In the genomic region with DNA sequence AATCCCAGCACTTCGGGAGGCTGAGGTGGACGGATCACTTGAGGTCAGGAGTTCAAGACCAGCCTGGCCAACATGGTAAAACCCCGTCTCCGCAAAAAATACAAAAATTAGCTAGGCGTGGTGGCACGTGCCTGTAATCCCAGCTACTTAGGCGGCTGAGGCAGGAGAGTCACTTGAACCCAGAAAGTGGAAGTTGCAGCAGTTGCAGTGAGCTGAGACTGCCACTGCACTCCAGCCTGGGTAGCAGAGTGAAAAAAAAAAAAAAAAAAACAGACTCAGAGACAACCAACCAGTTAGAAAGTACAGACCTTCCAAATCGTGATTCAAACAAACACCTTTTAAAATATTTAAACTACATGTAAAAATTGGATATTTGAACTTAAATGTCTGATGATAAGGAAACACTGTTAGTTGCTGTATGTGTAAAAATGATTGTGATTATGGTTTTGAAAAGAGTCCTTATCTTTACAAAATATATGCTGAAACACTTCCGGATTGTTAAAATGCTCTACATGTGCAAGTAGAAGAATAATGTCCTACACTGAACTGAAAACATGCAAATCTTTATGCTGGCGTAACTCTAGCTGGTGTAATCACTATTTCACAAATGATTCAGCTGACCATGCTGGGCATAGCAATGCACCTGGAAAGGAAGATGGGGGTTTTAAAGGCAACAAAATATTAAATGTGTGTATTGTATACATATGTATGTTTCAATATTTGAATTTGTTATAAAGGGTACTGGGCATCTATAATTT, we compare ENCODE assay signal across 8 cellular contexts. TPM values are rescaled to one million over a fixed set of nuclear protein-coding genes. Genes with fewer than 3 reads are reported as not detected.
DNase-seq lines count a peak whose midpoint lies in the region; ATAC-seq and TF ChIP-seq lines count a peak whose summit lies in the region.
"Had no signal": no experiment of that assay in that cellular context is flagged by ENCODE, and none has a peak within 500 bp of the region (broad histone marks: within the 10 kb centered on the region; RNA-seq: fewer than 3 reads in every experiment).

No MANE protein-coding gene starts in this region.

- H4K8ac ChIP-seq in IMR-90 (ENCODE audit: low read depth in 2 of 2, low read length in 2 of 2) = no peak overlapping the region

- H2AK5ac ChIP-seq in IMR-90 (ENCODE audit: low read depth, low read length) = no peak overlapping the region

- no peaks in the 10 kb centered on the region for H3K36me3 ChIP-seq in IMR-90 (ENCODE audit: control insufficient read depth, insufficient read depth, low read length)
- no peaks in the 10 kb centered on the region for H3K36me3 ChIP-seq in naive thymus-derived CD4-positive, alpha-beta T cell (ENCODE audit: control insufficient read depth in 2 of 3, insufficient read depth in 3 of 3, low read length in 3 of 3)
- H3K36me3 ChIP-seq in psoas muscle (ENCODE audit: insufficient read depth in 1 of 2, low read depth in 1 of 2) = no peaks in the 10 kb centered on the region

- dilution Hi-C loops in IMR-90 (cut with HindIII; ENCODE audit: low sequenced_read_pairs, unreplicated experiment) = no loop called here

- H2BK15ac ChIP-seq in IMR-90 (ENCODE audit: low read depth, low read length) = no peak overlapping the region

- no peak overlapping the region for H3K14ac ChIP-seq in IMR-90 (replicated peaks; ENCODE audit: low read depth, low read length)

- no peak overlapping the region for H3K56ac ChIP-seq in IMR-90 (ENCODE audit: extremely low read depth, insufficient read depth, low read length)

- no peak for TF ChIP-seq RAD21 in IMR-90 (IDR thresholded peaks at IDR 0.05; ENCODE audit: low read length)

- peak overlapping the region; percentile 9 to 92 (median 68) for H3K27ac Mint-ChIP-seq in naive thymus-derived CD4-positive, alpha-beta T cell
- no peak overlapping the region for H3K27ac Mint-ChIP-seq in glutamatergic neuron (ENCODE audit: unreplicated experiment)

- DNase-seq in IMR-90 (peak; percentile 8), psoas muscle (no peak), glutamatergic neuron (no peak), NCI-H2029 treated with DMSO at 0.1 percent for 48 hours (lab: John Stamatoyannopoulos, UW) (no peak)
- DNase-seq in naive thymus-derived CD4-positive, alpha-beta T cell = no peak
- DNase-seq: NCI-H1694 had no signal

- H3K4ac ChIP-seq in IMR-90 (ENCODE audit: low read depth, low read length) = no peak overlapping the region

- H2BK20ac ChIP-seq in IMR-90 (ENCODE audit: low read depth, low read length) = no peak overlapping the region

- in situ Hi-C loops in IMR-90 (cut with MboI; ENCODE audit: low sequenced_read_pairs) = no loop called here

- no peak overlapping the region for H3K27ac ChIP-seq in IMR-90 (ENCODE audit: insufficient read depth, low read length)
- no peak overlapping the region for H3K27ac ChIP-seq in naive thymus-derived CD4-positive, alpha-beta T cell (ENCODE audit: low read depth, low read length)
- H3K27ac ChIP-seq in psoas muscle = no peak overlapping the region

- peaks cover 0 to 4% (median 3%) of the 10 kb centered on the region in 5 donors for H3K36me3 Mint-ChIP-seq in naive thymus-derived CD4-positive, alpha-beta T cell
- no peaks in the 10 kb centered on the region for H3K36me3 Mint-ChIP-seq in glutamatergic neuron (ENCODE audit: unreplicated experiment)

- H3K23ac ChIP-seq in IMR-90 (ENCODE audit: low read depth, low read length) = no peak overlapping the region

- H2AK9ac ChIP-seq in IMR-90 (replicated peaks; ENCODE audit: low read depth, low read length, poor library complexity) = no peak overlapping the region

- H2BK120ac ChIP-seq in IMR-90 (ENCODE audit: low read depth, low read length) = no peak overlapping the region

- H3K79me1 ChIP-seq in IMR-90 (ENCODE audit: low read depth in 1 of 2, low read length in 2 of 2) = peaks cover 0 to 4% of the 10 kb centered on the region in 2 experiments; a peak in 3 of 4 replicates

- peak overlapping the region in 9 of 10 donors; percentile 29 to 70 (median 62) for H3K4me3 Mint-ChIP-seq in naive thymus-derived CD4-positive, alpha-beta T cell
- no peak overlapping the region for H3K4me3 Mint-ChIP-seq in glutamatergic neuron (ENCODE audit: unreplicated experiment)

- no peak for TF ChIP-seq POLR2A in IMR-90 (IDR thresholded peaks at IDR 0.05; ENCODE audit: low read depth, low read length)

- CTCF ChIA-PET in IMR-90 (lab: Yijun Ruan, JAX) = interaction anchor here (0.6 kb wide), 1 partner anchor 137 kb away, joined by 3 read pairs; no protein-coding TSS in a partner anchor
- CTCF ChIA-PET in naive thymus-derived CD4-positive, alpha-beta T cell (lab: Charles Lee) = no interaction called here

- H3K9ac ChIP-seq in IMR-90 (ENCODE audit: low read depth, low read length) = no peak overlapping the region

- H2BK5ac ChIP-seq in IMR-90 (ENCODE audit: low read depth, low read length, poor library complexity, severe bottlenecking) = no peak overlapping the region

- no CpG with 5 or more reads among the region's 10 CpGs for WGBS in IMR-90 (ENCODE audit: extremely low coverage in 2 of 2, insufficient read length in 1 of 2), 2 experiments
- WGBS in psoas muscle, 3 donors = 77 to 86% (median 82%) methylated on average over 10 of the region's 10 CpGs

- H4K5ac ChIP-seq in IMR-90 (ENCODE audit: low read depth, low read length) = no peak overlapping the region

- no peaks in the 10 kb centered on the region for H3K9me1 ChIP-seq in IMR-90 (ENCODE audit: insufficient read depth, low read length)

- H3K4me1 Mint-ChIP-seq in naive thymus-derived CD4-positive, alpha-beta T cell = peaks cover 7 to 60% (median 43%) of the 10 kb centered on the region in 7 donors
- H3K4me1 Mint-ChIP-seq in glutamatergic neuron (ENCODE audit: low read depth, unreplicated experiment) = peaks cover 11% of the 10 kb centered on the region

- POLR2A ChIA-PET in IMR-90 (lab: Charles Lee; ENCODE audit: unreplicated experiment) = no interaction called here
- POLR2A ChIA-PET in naive thymus-derived CD4-positive, alpha-beta T cell (lab: Charles Lee) = interaction anchor here (0.6 to 1.9 kb wide), 4 partner anchors 9 to 1430 kb away, joined by 3 to 7 read pairs (median 4); no protein-coding TSS in a partner anchor

- peaks cover 0 to 1% (median 0%) of the 10 kb centered on the region in 11 donors for H3K9me3 Mint-ChIP-seq in naive thymus-derived CD4-positive, alpha-beta T cell
- H3K9me3 Mint-ChIP-seq in glutamatergic neuron (ENCODE audit: unreplicated experiment) = peaks cover 2% of the 10 kb centered on the region

- ATAC-seq in GM19023 (IDR thresholded peaks at IDR 0.05; ENCODE audit: unreplicated experiment) = peak; percentile 71
- peak; percentile 72 for ATAC-seq in HG02623 (IDR thresholded peaks at IDR 0.05; ENCODE audit: unreplicated experiment)
- ATAC-seq in IMR-90 (ENCODE audit: low read depth) = no peak
- ATAC-seq in naive thymus-derived CD4-positive, alpha-beta T cell = peak; percentile 59
- no peak for ATAC-seq in psoas muscle

- TF ChIP-seq CTCF in IMR-90 (conservative IDR thresholded peaks at IDR 0.05; ENCODE audit: low read depth, low read length) = no peak
- TF ChIP-seq CTCF in psoas muscle (IDR thresholded peaks at IDR 0.05) = no peak
- no peak for TF ChIP-seq CTCF in glutamatergic neuron (IDR thresholded peaks at IDR 0.05; ENCODE audit: partially characterized antibody, unreplicated experiment)

- H3K9me3 ChIP-seq in IMR-90 (ENCODE audit: control insufficient read depth, insufficient read depth, low read length) = peaks cover 8% of the 10 kb centered on the region
- H3K9me3 ChIP-seq in naive thymus-derived CD4-positive, alpha-beta T cell (ENCODE audit: control insufficient read depth in 2 of 3, low read length in 3 of 3) = no peaks in the 10 kb centered on the region
- H3K9me3 ChIP-seq in psoas muscle = no peaks in the 10 kb centered on the region

- H3K27me3 ChIP-seq in IMR-90 (ENCODE audit: control insufficient read depth, insufficient read depth, low read length) (no peaks in the 10 kb centered on the region), psoas muscle (ENCODE audit: insufficient read depth in 3 of 3, low read length in 2 of 3) (no peaks in the 10 kb centered on the region)
- H3K27me3 ChIP-seq in naive thymus-derived CD4-positive, alpha-beta T cell (ENCODE audit: control insufficient read depth in 2 of 2, insufficient read depth in 2 of 2, low read length in 2 of 2) = no peaks in the 10 kb centered on the region

- H3K4me1 ChIP-seq in IMR-90 (ENCODE audit: control insufficient read depth, insufficient read depth, low read length) (peaks cover 5% of the 10 kb centered on the region; the same call in 1 of the 2 replicates), psoas muscle (no peaks in the 10 kb centered on the region)
- peaks cover 9 to 18% of the 10 kb centered on the region in 2 donors for H3K4me1 ChIP-seq in naive thymus-derived CD4-positive, alpha-beta T cell (ENCODE audit: control insufficient read depth in 2 of 2, insufficient read depth in 2 of 2, low read length in 2 of 2)

- H3K4me2 ChIP-seq in IMR-90 (ENCODE audit: low read depth, low read length) = no peak overlapping the region

- no peaks in the 10 kb centered on the region for H3K27me3 Mint-ChIP-seq in naive thymus-derived CD4-positive, alpha-beta T cell
- peaks cover 1% of the 10 kb centered on the region for H3K27me3 Mint-ChIP-seq in glutamatergic neuron (ENCODE audit: unreplicated experiment)

- BruUV-seq in IMR-90 (replicated peaks; lab: Mats Ljungman, UMichigan) = no TSS peak

- H4K20me1 ChIP-seq in IMR-90 (ENCODE audit: insufficient read depth, low read length) = no peaks in the 10 kb centered on the region

- H3K4me3 ChIP-seq in IMR-90 (ENCODE audit: insufficient read depth, low read depth, low read length) (no peak overlapping the region), psoas muscle (no peak overlapping the region)
- H3K4me3 ChIP-seq in naive thymus-derived CD4-positive, alpha-beta T cell (ENCODE audit: low read length) = no peak overlapping the region

- H4K91ac ChIP-seq in IMR-90 (ENCODE audit: insufficient read depth, low read depth, low read length) = no peak overlapping the region

- intact Hi-C loops in IMR-90 (cut with micrococcal nuclease) (no loop called here), psoas muscle (cut with DNase I) (no loop called here)
- intact Hi-C loops in naive thymus-derived CD4-positive, alpha-beta T cell (cut with micrococcal nuclease) = no loop called here

- no peak overlapping the region for H2AFZ ChIP-seq in IMR-90 (replicated peaks; ENCODE audit: low read length, poor library complexity)

- H3K18ac ChIP-seq in IMR-90 (ENCODE audit: low read depth, low read length) = no peak overlapping the region

TF ChIP-seq in IMR-90, 13 proteins besides CTCF, POLR2A, EP300 and RAD21 (continues in another document):
- TF ChIP-seq RCOR1 (IDR thresholded peaks at IDR 0.05; ENCODE audit: insufficient replicate concordance, low read length) = no peak
- no peak for TF ChIP-seq CEBPB (IDR thresholded peaks at IDR 0.05; ENCODE audit: low read depth, low read length)

RNA-seq across cellular contexts. Expression of a gene that starts 37.8 kb away (rescaled TPM):
- total RNA-seq in IMR-90 (2012; rRNA removed) (20.1 and 26.7 TPM in 2 replicates), psoas muscle (10 to 100 TPM in 2 of 4 donors, 1 to 10 TPM in 2; 3.7 to 11.5 (median 8.3) TPM), glutamatergic neuron (ENCODE audit: unreplicated experiment) (10.8 TPM)
- polyA plus RNA-seq in IMR-90 (2012; rRNA removed) (22.0 and 24.4 TPM in 2 replicates), psoas muscle (1 to 10 TPM; 2.2 to 4.1 (median 3.0) TPM)
- polyA plus RNA-seq in IMR-90 (2012; cell fraction: cytosol; rRNA removed) = 9.5 and 11.8 TPM in 2 replicates
- polyA plus RNA-seq in IMR-90 (2012; cell fraction: nucleus; rRNA removed; ENCODE audit: low replicate concordance) = 6.1 and 10.4 TPM in 2 replicates
- 100 to 1,000 TPM; 103 to 130 (median 129) TPM for total RNA-seq in naive thymus-derived CD4-positive, alpha-beta T cell
- 100 to 1,000 TPM; 137 to 183 TPM for polyA plus RNA-seq in naive thymus-derived CD4-positive, alpha-beta T cell

Comparison
In these comparisons a context has a peak if more than half of its experiments do, and no peak if none do; other contexts are left out.
1. ATAC-seq: peak in GM19023 (single experiment), HG02623 (single experiment) and naive thymus-derived CD4-positive, alpha-beta T cell (single experiment); none in IMR-90 (single experiment) and psoas muscle (0 of 4).